In genomic region chr2:217370391-217370790, GRCh38 we compare ENCODE assay signal across 12 cellular contexts.
DNase-seq lines count a peak whose midpoint lies in the region; TF ChIP-seq lines count a peak whose summit lies in the region.
"Had no signal": no experiment of that assay in that cellular context is flagged by ENCODE, and none has a peak within 500 bp of the region (broad histone marks: within the 10 kb centered on the region; RNA-seq: fewer than 3 reads in every experiment).

No MANE protein-coding gene starts in this region.

- H3K4me3 ChIP-seq in thyroid gland (replicated peaks in 1 of 3), result no peak overlapping the region
- H3K4me3 ChIP-seq: GM12878 had no signal

- peaks cover 31 to 55% of the 10 kb centered on the region in 2 donors for H3K4me1 ChIP-seq in thyroid gland

- TF ChIP-seq POLR2A in thyroid gland (IDR thresholded peaks at IDR 0.05), result no peak

- peak overlapping the region; percentile 89 to 98 (median 96) for H3K27ac ChIP-seq in thyroid gland

- intact Hi-C loops in thyroid gland (cut with DNase I), result no loop called here

- TF ChIP-seq CTCF in thyroid gland (IDR thresholded peaks at IDR 0.05), result no peak

- no peaks in the 10 kb centered on the region for H3K27me3 ChIP-seq in thyroid gland

- no peaks in the 10 kb centered on the region for H3K36me3 ChIP-seq in thyroid gland

- DNase-seq in stimulated activated CD4-positive, alpha-beta T cell treated with anti-CD3 and anti-CD28 coated beads, Interleukin-12 subunit alpha, Interleukin-12 subunit beta, amount 100 ng/mL, for 48 hours (ENCODE audit: low read depth in 2 of 3, low spot score in 1 of 3), result peak in 2 of 3 donors; percentile 0 to 3
- DNase-seq in stimulated activated CD4-positive, alpha-beta T cell treated with anti-CD3 and anti-CD28 coated beads, Interleukin-2, amount 100 ng/mL, for 24 hours, result no peak
- DNase-seq in RPMI7951 (ENCODE audit: low read depth), result peak; percentile 96
- DNase-seq in fibroblast of gingiva (ENCODE audit: low read depth), result peak; percentile 8
- DNase-seq in thyroid gland, result no peak
- DNase-seq in activated CD8-positive, alpha-beta memory T cell treated with anti-CD3 and anti-CD28 coated beads, Interleukin-2, amount 50 U/mL, for 4 hours, result no peak
- no peak for DNase-seq in hypothalamus (lab: John Stamatoyannopoulos, UW)
- DNase-seq in NCI-H1436 (lab: John Stamatoyannopoulos, UW), result no peak
- DNase-seq: amniotic stem cell; CD4-positive, alpha-beta memory T cell; NK-92 treated with Interleukin-12 subunit alpha and Interleukin-12 subunit beta, amount 100 ng/mL, for 24 hours had no signal

- H3K9me3 ChIP-seq in thyroid gland, result no peaks in the 10 kb centered on the region

- 84 to 89% methylated on average over 5 of the region's 5 CpGs for WGBS in thyroid gland, 2 donors

Comparison
In these comparisons a context has a peak if more than half of its experiments do, and no peak if none do; other contexts are left out.
1. DNase-seq: peak in stimulated activated CD4-positive, alpha-beta T cell treated with anti-CD3 and anti-CD28 coated beads, Interleukin-12 subunit alpha, Interleukin-12 subunit beta, amount 100 ng/mL, for 48 hours (2 of 3), RPMI7951 (single experiment) and fibroblast of gingiva (single experiment); none in stimulated activated CD4-positive, alpha-beta T cell treated with anti-CD3 and anti-CD28 coated beads, Interleukin-2, amount 100 ng/mL, for 24 hours (0 of 2), thyroid gland (0 of 2), activated CD8-positive, alpha-beta memory T cell treated with anti-CD3 and anti-CD28 coated beads, Interleukin-2, amount 50 U/mL, for 4 hours (single experiment), hypothalamus (0 of 51) and NCI-H1436 (single experiment).